In genomic region chr3:188160751-188161150, GRCh38 we compare ENCODE assay signal across 1 cellular context.
TF ChIP-seq lines count a peak whose summit lies in the region.

No MANE protein-coding gene starts in this region.

TF ChIP-seq in IMR-90, 13 proteins besides CTCF, POLR2A, EP300 and RAD21:
- no peak for TF ChIP-seq MAFK (IDR thresholded peaks at IDR 0.05; ENCODE audit: low read depth, low read length)
- TF ChIP-seq CHD1 (IDR thresholded peaks at IDR 0.05; ENCODE audit: low read depth, low read length): no peak
- TF ChIP-seq ELK1 (IDR thresholded peaks at IDR 0.05; ENCODE audit: borderline replicate concordance, low read depth, low read length): no peak
- TF ChIP-seq FOS (IDR thresholded peaks at IDR 0.05; ENCODE audit: low read depth, low read length): no peak
- TF ChIP-seq CEBPB (IDR thresholded peaks at IDR 0.05; ENCODE audit: low read depth, low read length): no peak
- no peak for TF ChIP-seq BHLHE40 (IDR thresholded peaks at IDR 0.05; ENCODE audit: low read depth, low read length)
- TF ChIP-seq MXI1 (IDR thresholded peaks at IDR 0.05; ENCODE audit: borderline replicate concordance, low read depth, low read length): no peak
- no peak for TF ChIP-seq MAZ (IDR thresholded peaks at IDR 0.05; ENCODE audit: borderline replicate concordance, low read depth, low read length)
- no peak for TF ChIP-seq USF2 (IDR thresholded peaks at IDR 0.05; ENCODE audit: low read depth, low read length)
- no peak for TF ChIP-seq NFE2L2 (IDR thresholded peaks at IDR 0.05; ENCODE audit: low read depth, low read length)
- no peak for TF ChIP-seq RCOR1 (IDR thresholded peaks at IDR 0.05; ENCODE audit: insufficient replicate concordance, low read length)
- TF ChIP-seq SMC3 (IDR thresholded peaks at IDR 0.05; ENCODE audit: low read depth, low read length): no peak
- no peak for TF ChIP-seq RFX5 (IDR thresholded peaks at IDR 0.05; ENCODE audit: low read depth, low read length)
